In the genomic region with DNA sequence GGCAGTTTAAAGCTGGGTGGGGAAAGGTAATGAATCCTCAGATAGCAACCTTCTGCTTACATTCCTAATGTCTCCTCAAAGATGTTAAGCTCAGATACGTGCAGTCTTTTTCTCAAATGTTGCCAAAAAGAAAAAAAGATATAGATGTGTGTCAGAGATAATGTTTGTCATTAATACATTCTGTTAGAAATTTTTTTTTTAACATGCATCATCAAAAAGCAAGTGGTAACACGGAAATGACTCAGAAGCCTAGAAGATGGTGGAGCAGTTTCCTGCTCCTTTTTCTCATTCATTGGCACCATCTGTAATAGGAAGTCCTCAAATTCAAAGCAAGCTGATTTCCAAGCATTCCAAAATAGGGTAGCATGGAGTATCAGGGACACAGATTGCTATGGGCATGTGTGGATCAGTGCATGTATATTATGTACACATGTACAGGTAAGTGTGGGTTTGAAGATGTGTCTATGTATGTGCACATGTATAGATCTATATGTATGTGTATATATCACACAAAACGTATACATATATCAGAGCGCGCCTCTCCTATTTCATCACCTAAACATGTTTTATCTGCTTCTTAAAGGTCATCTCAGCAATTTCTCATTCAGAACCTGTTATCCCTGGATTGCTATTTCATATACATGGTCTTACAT, we compare ENCODE assay signal across 12 cellular contexts.
DNase-seq lines count a peak whose midpoint lies in the region; ATAC-seq, FAIRE-seq and TF ChIP-seq lines count a peak whose summit lies in the region.
"Had no signal": no experiment of that assay in that cellular context is flagged by ENCODE, and none has a peak within 500 bp of the region (broad histone marks: within the 10 kb centered on the region; RNA-seq: fewer than 3 reads in every experiment).

No MANE protein-coding gene starts in this region.

- no TSS peak for BruUV-seq in HepG2 (replicated peaks; lab: Mats Ljungman, UMichigan)

- CTCF ChIA-PET in HepG2 (lab: Yijun Ruan, JAX; ENCODE audit: low intra/inter-chr PET ratio, low total read pairs), result no interaction called here

- no peak overlapping the region for H2BK120ac ChIP-seq in mesenchymal stem cell (ENCODE audit: low read depth, low read length)

- H3K9ac ChIP-seq in mesenchymal stem cell (ENCODE audit: low read length) (peak overlapping the region; percentile 72), HepG2 (ENCODE audit: insufficient read depth, low read depth, low read length) (no peak overlapping the region)

- intact Hi-C loops in HepG2 (cut with micrococcal nuclease; ENCODE audit: unreplicated experiment), result no loop called here

- no peaks in the 10 kb centered on the region for H4K20me1 ChIP-seq in HepG2 (ENCODE audit: insufficient read depth, low read length)

- TF ChIP-seq CTCF in AG10803 (conservative IDR thresholded peaks at IDR 0.05; ENCODE audit: low read length) (no peak), HepG2 (CRISPR knock-in tag; IDR thresholded peaks at IDR 0.05) (no peak)

- no peak overlapping the region for H3K4me3 ChIP-seq in AG10803 (ENCODE audit: low read length)
- no peak overlapping the region for H3K4me3 ChIP-seq in mesenchymal stem cell (ENCODE audit: insufficient read depth in 1 of 2, low read depth in 1 of 2, low read length in 2 of 2)
- H3K4me3 ChIP-seq in HepG2 (replicated peaks in 1 of 3; ENCODE audit: insufficient read depth in 1 of 3, low read depth in 2 of 3, low read length in 3 of 3), result no peak overlapping the region

- H3K14ac ChIP-seq in mesenchymal stem cell (ENCODE audit: low read length in 2 of 2), result no peak overlapping the region

- H2AFZ ChIP-seq in mesenchymal stem cell (ENCODE audit: low read depth, low read length) (no peak overlapping the region), HepG2 (ENCODE audit: low read length) (no peak overlapping the region)

- no peak overlapping the region for H3K4ac ChIP-seq in mesenchymal stem cell (ENCODE audit: low read depth in 1 of 2, low read length in 2 of 2)

- FAIRE-seq in GM12892 (lab: Jason Lieb, UNC) (no peak), HepG2 (lab: Jason Lieb, UNC) (no peak)
- FAIRE-seq: D721Med had no signal

- H2AK5ac ChIP-seq in mesenchymal stem cell (ENCODE audit: low read length, severe bottlenecking), result peak overlapping the region; percentile 27

- H3K27ac ChIP-seq in mesenchymal stem cell (ENCODE audit: low read length, poor library complexity, severe bottlenecking) (peak overlapping the region; percentile 23), HepG2 (ENCODE audit: extremely low read length, insufficient read depth, low read length) (no peak overlapping the region)

- no peak overlapping the region for H3K23ac ChIP-seq in mesenchymal stem cell (ENCODE audit: low read length in 2 of 2)

- H4K91ac ChIP-seq in mesenchymal stem cell (ENCODE audit: low read length), result no peak overlapping the region

- H4K8ac ChIP-seq in mesenchymal stem cell (ENCODE audit: low read length), result no peak overlapping the region

- no peaks in the 10 kb centered on the region for H3K79me2 ChIP-seq in HepG2 (ENCODE audit: insufficient read depth, low read length)

- H3K4me1 ChIP-seq in mesenchymal stem cell (ENCODE audit: control insufficient read depth, insufficient read depth, low read depth, low read length) (peaks cover 3% of the 10 kb centered on the region), HepG2 (ENCODE audit: insufficient read depth, low read length) (peaks cover 13% of the 10 kb centered on the region)

- H3K27me3 ChIP-seq in mesenchymal stem cell (ENCODE audit: control insufficient read depth in 1 of 2, insufficient read depth in 1 of 2, low read length in 2 of 2) (no peaks in the 10 kb centered on the region), HepG2 (ENCODE audit: control insufficient read depth in 1 of 2, insufficient read depth in 2 of 2, low read length in 2 of 2) (no peaks in the 10 kb centered on the region)

- TF ChIP-seq EP300 in HepG2 (IDR thresholded peaks at IDR 0.05; ENCODE audit: low read depth in 2 of 2, low read length in 2 of 2) (no peak), HepG2 (CRISPR knock-in tag; IDR thresholded peaks at IDR 0.05; ENCODE audit: borderline replicate concordance) (no peak)

- DNase-seq in AG10803 (ENCODE audit: low read depth), result peak; percentile 54
- peak; percentile 46 for DNase-seq in HT-29 (ENCODE audit: low spot score)
- peak; percentile 53 for DNase-seq in amniotic epithelial cell (ENCODE audit: low read depth)
- no peak for DNase-seq in mesenchymal stem cell
- DNase-seq in CD1c-positive myeloid dendritic cell (ENCODE audit: extremely low spot score), result no peak
- DNase-seq in GM12892 (ENCODE audit: insufficient read length), result no peak
- no peak for DNase-seq in HepG2 (ENCODE audit: low spot score)
- DNase-seq in medulla oblongata (ENCODE audit: extremely low spot score), result no peak
- DNase-seq: activated CD8-positive, alpha-beta memory T cell treated with anti-CD3 and anti-CD28 coated beads, Interleukin-2, amount 50 U/mL, for 48 hours; Kasumi-1; NCI-H524 treated with DMSO at 0.1 percent for 48 hours had no signal

- no peaks in the 10 kb centered on the region for H3K9me3 ChIP-seq in mesenchymal stem cell (ENCODE audit: control insufficient read depth, low read length)
- H3K9me3 ChIP-seq in HepG2 (ENCODE audit: low read length), result no peaks in the 10 kb centered on the region

- peaks cover 6 to 99% of the 10 kb centered on the region in 2 experiments for H3K36me3 ChIP-seq in mesenchymal stem cell (ENCODE audit: control insufficient read depth in 1 of 2, insufficient read depth in 2 of 2, low read depth in 1 of 2, low read length in 2 of 2)
- H3K36me3 ChIP-seq in HepG2 (replicated peaks in 1 of 2; ENCODE audit: control insufficient read depth in 1 of 2, insufficient read depth in 2 of 2, low read length in 2 of 2), result peaks cover 17 to 50% of the 10 kb centered on the region in 2 experiments

- no peak for ATAC-seq in HepG2

- no peak overlapping the region for H3K18ac ChIP-seq in mesenchymal stem cell (ENCODE audit: low read depth in 1 of 2, low read length in 2 of 2)

- in situ Hi-C loops in HepG2 (cut with HindIII; ENCODE audit: extremely low pct_ligation_motif_present, low pct_unique_long_range_greater_than_20kb), result no loop called here

- POLR2A ChIA-PET in HepG2 (lab: Yijun Ruan, JAX), result no interaction called here

- H3K4me2 ChIP-seq in mesenchymal stem cell (ENCODE audit: low read length, poor library complexity, severe bottlenecking) (no peak overlapping the region), HepG2 (ENCODE audit: low read depth, low read length) (no peak overlapping the region)

- no peak overlapping the region for H2BK5ac ChIP-seq in mesenchymal stem cell (ENCODE audit: low read depth, low read length, poor library complexity, severe bottlenecking)

- TF ChIP-seq RAD21 in HepG2 (CRISPR knock-in tag; IDR thresholded peaks at IDR 0.05), result no peak

- peaks cover 4% of the 10 kb centered on the region for H3K79me1 ChIP-seq in mesenchymal stem cell (replicated peaks; ENCODE audit: low read length, poor library complexity, severe bottlenecking)

- WGBS in mesenchymal stem cell, result 92% methylated on average over 4 of the region's 5 CpGs
- WGBS in HepG2 (ENCODE audit: low lambda C conversion rate), result 97% methylated on average over 5 of the region's 5 CpGs

- TF ChIP-seq POLR2A in GM12892 (IDR thresholded peaks at IDR 0.05; ENCODE audit: low read depth, low read length) (no peak), HepG2 (IDR thresholded peaks at IDR 0.05; ENCODE audit: insufficient read depth in 1 of 2, low read depth in 2 of 2, low read length in 2 of 2) (no peak)

- no peak overlapping the region for H2BK15ac ChIP-seq in mesenchymal stem cell (ENCODE audit: low read depth, poor library complexity, severe bottlenecking)

- no peak overlapping the region for H2BK12ac ChIP-seq in mesenchymal stem cell (ENCODE audit: low read length in 2 of 2)

TF ChIP-seq in HepG2, 621 proteins besides CTCF, POLR2A, EP300 and RAD21 (continues in another document):
- TF ChIP-seq, protein P1, sequence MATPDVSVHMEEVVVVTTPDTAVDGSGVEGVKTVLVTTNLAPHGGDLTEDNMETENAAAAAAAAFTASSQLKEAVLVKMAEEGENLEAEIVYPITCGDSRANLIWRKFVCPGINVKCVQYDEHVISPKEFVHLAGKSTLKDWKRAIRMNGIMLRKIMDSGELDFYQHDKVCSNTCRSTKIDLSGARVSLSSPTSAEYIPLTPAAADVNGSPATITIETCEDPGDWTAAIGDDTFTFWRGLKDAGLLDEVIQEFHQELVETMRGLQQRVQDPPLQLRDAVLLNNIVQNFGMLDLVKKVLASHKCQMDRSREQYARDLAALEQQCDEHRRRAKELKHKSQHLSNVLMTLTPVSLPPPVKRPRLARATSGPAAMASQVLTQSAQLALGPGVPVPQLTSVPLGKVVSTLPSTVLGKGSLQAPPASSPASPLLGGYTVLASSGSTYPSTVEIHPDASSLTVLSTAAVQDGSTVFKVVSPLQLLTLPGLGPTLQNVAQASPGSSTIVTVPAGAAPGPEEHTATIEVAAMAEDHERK (CRISPR knock-in tag; IDR thresholded peaks at IDR 0.05; ENCODE audit: low read depth), result no peak
- TF ChIP-seq KAT8 (CRISPR knock-in tag; IDR thresholded peaks at IDR 0.05), result no peak
- no peak for TF ChIP-seq TAF1 (CRISPR knock-in tag; IDR thresholded peaks at IDR 0.05)

Comparison
In these comparisons a context has a peak if more than half of its experiments do, and no peak if none do; other contexts are left out.
1. DNase-seq: peak in AG10803 (single experiment), HT-29 (single experiment) and amniotic epithelial cell (single experiment); none in mesenchymal stem cell (single experiment), CD1c-positive myeloid dendritic cell (single experiment), GM12892 (single experiment), HepG2 (single experiment) and medulla oblongata (single experiment).